Comparison of ENCODE assay signal across 1 cellular context in the genomic region with DNA sequence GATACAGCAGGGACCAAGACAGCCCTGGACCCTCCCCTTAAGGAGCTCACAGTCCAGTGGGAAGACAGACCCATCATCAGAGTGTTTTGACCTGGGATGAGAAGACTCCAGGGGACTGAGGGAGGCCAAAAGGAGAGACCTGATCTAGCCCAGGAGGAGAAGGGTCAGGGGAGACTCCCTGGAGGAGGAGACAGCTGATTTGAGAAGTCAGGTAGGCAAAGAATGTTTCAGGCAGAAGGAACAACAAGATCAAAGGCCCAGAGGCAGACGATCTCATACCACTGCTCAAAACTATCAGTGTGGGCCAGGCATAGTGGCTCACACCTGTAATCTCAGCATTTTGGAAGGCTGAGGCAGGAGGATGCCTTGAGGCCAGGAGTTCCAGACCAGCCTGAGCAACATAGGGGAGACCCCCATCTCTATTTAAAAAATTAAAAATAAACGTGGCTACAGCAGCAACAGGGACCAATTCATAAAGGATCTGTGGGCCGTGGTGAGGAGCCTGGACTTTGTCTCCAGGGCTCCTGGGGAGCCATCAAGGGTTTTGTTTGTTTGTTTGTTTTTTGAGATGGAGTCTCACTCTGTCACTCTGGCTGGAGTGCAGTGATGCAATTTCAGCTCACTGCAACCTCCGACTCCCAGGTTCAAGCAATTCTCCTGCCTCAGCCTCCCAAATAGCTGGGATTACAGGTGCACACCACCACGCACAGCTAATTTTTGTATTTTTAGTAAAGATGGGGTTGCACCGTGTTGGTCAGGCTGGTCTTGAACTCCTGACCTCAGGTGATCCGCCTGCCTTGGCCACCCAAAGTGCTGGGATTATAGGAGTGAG.
TF ChIP-seq lines count a peak whose summit lies in the region.

No MANE protein-coding gene starts in this region.

TF ChIP-seq in endothelial cell of umbilical vein, 7 proteins besides CTCF, POLR2A, EP300 and RAD21:
- TF ChIP-seq POLR2AphosphoS5 (IDR thresholded peaks at IDR 0.05; ENCODE audit: insufficient read depth, low read depth, low read length) (no peak), FOS (IDR thresholded peaks at IDR 0.05; ENCODE audit: borderline replicate concordance, insufficient read depth, low read length) (no peak), GATA2 (IDR thresholded peaks at IDR 0.05; ENCODE audit: insufficient read depth, insufficient read length, low read depth, low read length) (no peak), EZH2 (IDR thresholded peaks at IDR 0.05; ENCODE audit: borderline replicate concordance, low read depth, low read length, severe bottlenecking) (no peak), JUN (IDR thresholded peaks at IDR 0.05; ENCODE audit: borderline replicate concordance, insufficient read depth, insufficient read length, low read depth) (no peak)
